14 cellular contexts compared by ENCODE assay signal in genomic region chr21:41834252-41834925, GRCh38.
"Had no signal": no experiment of that assay in that cellular context is flagged by ENCODE, and none has a peak within 500 bp of the region (broad histone marks: within the 10 kb centered on the region; RNA-seq: fewer than 3 reads in every experiment).

No MANE protein-coding gene starts in this region.

- H3K27ac ChIP-seq: ascending aorta, esophagus muscularis mucosa had no signal

- H3K9me3 ChIP-seq: ascending aorta, esophagus muscularis mucosa, upper lobe of left lung had no signal

- H3K27me3 ChIP-seq: ascending aorta, esophagus muscularis mucosa, upper lobe of left lung had no signal

- H3K4me3 ChIP-seq: ascending aorta, esophagus muscularis mucosa, lung, upper lobe of left lung had no signal

- H3K27ac Mint-ChIP-seq: activated CD8-positive, alpha-beta memory T cell treated with anti-CD3 and anti-CD28 coated beads, Interleukin-2, amount 10 ng/mL, durations not matched to agents 7 days and 5 days; immature natural killer cell; nephron; stimulated activated naive CD8-positive, alpha-beta T cell treated with anti-CD3 and anti-CD28 coated beads, Interleukin-15, Interleukin-2, amounts not matched to agents 100 ng/mL and 50 ng/mL, for 24 hours had no signal

- H3K4me3 Mint-ChIP-seq: activated CD8-positive, alpha-beta memory T cell treated with anti-CD3 and anti-CD28 coated beads, Interleukin-2, amount 10 ng/mL, durations not matched to agents 7 days and 5 days; activated T-cell treated with anti-CD3 and anti-CD28 coated beads, Interleukin-2, amount 50 U/mL, for 4 hours; immature natural killer cell; nephron; stimulated activated naive CD8-positive, alpha-beta T cell treated with anti-CD3 and anti-CD28 coated beads, Interleukin-15, Interleukin-2, amounts not matched to agents 100 ng/mL and 50 ng/mL, for 24 hours had no signal

- ATAC-seq: activated CD8-positive, alpha-beta memory T cell treated with anti-CD3 and anti-CD28 coated beads, Interleukin-2, amount 10 ng/mL, durations not matched to agents 7 days and 5 days; activated T-cell treated with anti-CD3 and anti-CD28 coated beads, Interleukin-2, amount 50 U/mL, for 4 hours had no signal

- DNase-seq: activated CD4-positive, alpha-beta T cell treated with anti-CD3 and anti-CD28 coated beads, Interleukin-2, amount 50 U/mL, for 4 hours; activated CD4-positive, CD25-positive, alpha-beta regulatory T cell treated with anti-CD3 and anti-CD28 coated beads, Interleukin-2, amount 50 U/mL, for 72 hours; activated CD8-positive, alpha-beta memory T cell treated with anti-CD3 and anti-CD28 coated beads, Interleukin-2, amount 10 ng/mL, durations not matched to agents 7 days and 5 days; activated gamma-delta T cell treated with Interleukin-2 at 50 U/mL for 16 hours; activated T-cell treated with anti-CD3 and anti-CD28 coated beads, Interleukin-2, amount 50 U/mL, for 4 hours; immature natural killer cell; stimulated activated CD4-positive, alpha-beta T cell treated with anti-CD3 and anti-CD28 coated beads, Interleukin-4, amount 100 ng/mL, for 1 hour; stimulated activated CD8-positive, alpha-beta memory T cell treated with anti-CD3 and anti-CD28 coated beads, Interleukin-4, amount 100 ng/mL, for 48 hours had no signal

- H3K9me3 Mint-ChIP-seq: activated T-cell treated with anti-CD3 and anti-CD28 coated beads, Interleukin-2, amount 50 U/mL, for 4 hours; immature natural killer cell; nephron; stimulated activated naive CD8-positive, alpha-beta T cell treated with anti-CD3 and anti-CD28 coated beads, Interleukin-15, Interleukin-2, amounts not matched to agents 100 ng/mL and 50 ng/mL, for 24 hours had no signal

- H3K4me1 Mint-ChIP-seq: activated CD8-positive, alpha-beta memory T cell treated with anti-CD3 and anti-CD28 coated beads, Interleukin-2, amount 10 ng/mL, durations not matched to agents 7 days and 5 days; immature natural killer cell; nephron had no signal

- H3K27me3 Mint-ChIP-seq: activated CD8-positive, alpha-beta memory T cell treated with anti-CD3 and anti-CD28 coated beads, Interleukin-2, amount 10 ng/mL, durations not matched to agents 7 days and 5 days; stimulated activated naive CD8-positive, alpha-beta T cell treated with anti-CD3 and anti-CD28 coated beads, Interleukin-15, Interleukin-2, amounts not matched to agents 100 ng/mL and 50 ng/mL, for 24 hours had no signal

- H3K4me1 ChIP-seq: ascending aorta, esophagus muscularis mucosa, upper lobe of left lung had no signal
